19 cellular contexts compared by ENCODE assay signal in genomic region chr18:70221911-70222278, GRCh38. TPM values are rescaled to one million over a fixed set of nuclear protein-coding genes. Genes with fewer than 3 reads are reported as not detected.
DNase-seq lines count a peak whose midpoint lies in the region; ATAC-seq and TF ChIP-seq lines count a peak whose summit lies in the region.
"Had no signal": no experiment of that assay in that cellular context is flagged by ENCODE, and none has a peak within 500 bp of the region (broad histone marks: within the 10 kb centered on the region; RNA-seq: fewer than 3 reads in every experiment).

No MANE protein-coding gene starts in this region.

- no peak overlapping the region for H3K4me3 ChIP-seq in neural progenitor cell
- H3K4me3 ChIP-seq in spleen = no peak overlapping the region
- H3K4me3 ChIP-seq in uterus = no peak overlapping the region
- H3K4me3 ChIP-seq: GM12878 had no signal

- TF ChIP-seq CTCF in neural progenitor cell (IDR thresholded peaks at IDR 0.05) = no peak
- no peak for TF ChIP-seq CTCF in spleen (IDR thresholded peaks at IDR 0.05 in 8 of 11, conservative IDR thresholded peaks at IDR 0.05 in 3 of 11)
- no peak for TF ChIP-seq CTCF in uterus (IDR thresholded peaks at IDR 0.05)

- H3K9ac ChIP-seq in neural progenitor cell = no peak overlapping the region
- H3K9ac ChIP-seq: KMS-11 had no signal

- 79 to 88% (median 86%) methylated on average over 6 of the region's 6 CpGs for WGBS in spleen, 5 donors

- H3K36me3 ChIP-seq in neural progenitor cell (no peaks in the 10 kb centered on the region), spleen (no peaks in the 10 kb centered on the region), uterus (no peaks in the 10 kb centered on the region)

- peaks cover 4% of the 10 kb centered on the region for H3K27me3 Mint-ChIP-seq in neural progenitor cell (ENCODE audit: insufficient read depth, low read depth)

- H3K36me3 Mint-ChIP-seq in neural progenitor cell = no peaks in the 10 kb centered on the region

- no peaks in the 10 kb centered on the region for H4K20me1 ChIP-seq in neural progenitor cell (ENCODE audit: low read depth)

- no peak for TF ChIP-seq POLR2A in spleen (IDR thresholded peaks at IDR 0.05)
- no peak for TF ChIP-seq POLR2A in uterus (IDR thresholded peaks at IDR 0.05)

- H3K4me2 ChIP-seq in neural progenitor cell = peak overlapping the region; percentile 60
- H3K4me2 ChIP-seq: KMS-11 had no signal

- H3K27me3 ChIP-seq in neural progenitor cell (no peaks in the 10 kb centered on the region), spleen (replicated peaks in 1 of 7) (peaks cover 0 to 22% (median 0%) of the 10 kb centered on the region in 7 donors), uterus (no peaks in the 10 kb centered on the region)

- no peak overlapping the region for H3K4me3 Mint-ChIP-seq in neural progenitor cell
- H3K4me3 Mint-ChIP-seq: CD4-positive, alpha-beta T cell; HFFc6 had no signal

- H3K4me1 ChIP-seq in neural progenitor cell = peaks cover 14% of the 10 kb centered on the region
- no peaks in the 10 kb centered on the region for H3K4me1 ChIP-seq in spleen
- no peaks in the 10 kb centered on the region for H3K4me1 ChIP-seq in uterus
- H3K4me1 ChIP-seq: Caco-2 had no signal

- H3K9me3 ChIP-seq in neural progenitor cell (ENCODE audit: low read depth) (no peaks in the 10 kb centered on the region), spleen (peaks cover 0 to 8% (median 5%) of the 10 kb centered on the region in 8 donors), uterus (peaks cover 0 to under 1% of the 10 kb centered on the region in 2 donors)
- H3K9me3 ChIP-seq: Caco-2 had no signal

- DNase-seq in NCI-H2196 (lab: John Stamatoyannopoulos, UW; ENCODE audit: unreplicated experiment) (peak; percentile 63), NCI-H2196 treated with DMSO at 0.1 percent for 48 hours (lab: John Stamatoyannopoulos, UW; ENCODE audit: unreplicated experiment) (no peak), neural progenitor cell (ENCODE audit: low spot score) (no peak), spleen (no peak), uterus (no peak)
- DNase-seq in stimulated activated CD4-positive, alpha-beta T cell treated with anti-CD3 and anti-CD28 coated beads, Interleukin-4, amount 100 ng/mL, for 1 hour = no peak
- DNase-seq: Caco-2; CD4-positive, alpha-beta T cell; DMS153; HFFc6; MV-4-11; NCI-H187; NCI-H2171 treated with DMSO at 0.1 percent for 48 hours; NCI-H748 treated with DMSO at 0.1 percent for 48 hours; PC-3 had no signal

- H3K4me1 Mint-ChIP-seq in neural progenitor cell = peaks cover 14% of the 10 kb centered on the region

- no peak for ATAC-seq in SK-N-SH treated with all-trans-retinoic acid at 6 μM for 48 hours
- ATAC-seq: GM12878, PC-3 had no signal

- intact Hi-C loops in spleen (cut with DNase I; ENCODE audit: low total_unique reads) (no loop called here), uterus (cut with DNase I; ENCODE audit: low total_unique reads) (loop anchor here (10.0 kb wide), 1 partner anchor 53 kb away; no protein-coding TSS in a partner anchor)

- H2AFZ ChIP-seq in neural progenitor cell (replicated peaks) = no peak overlapping the region

- peaks cover 4% of the 10 kb centered on the region for H3K9me3 Mint-ChIP-seq in neural progenitor cell

- H3K79me2 ChIP-seq in neural progenitor cell (ENCODE audit: low read depth) = no peaks in the 10 kb centered on the region

- H3K27ac Mint-ChIP-seq in neural progenitor cell = no peak overlapping the region
- H3K27ac Mint-ChIP-seq: CD4-positive, alpha-beta T cell; HFFc6 had no signal

- peak overlapping the region; percentile 74 for H3K27ac ChIP-seq in neural progenitor cell
- no peak overlapping the region for H3K27ac ChIP-seq in spleen
- no peak overlapping the region for H3K27ac ChIP-seq in uterus
- H3K27ac ChIP-seq: KMS-11, RWPE1 had no signal

- H3F3A ChIP-seq in neural progenitor cell (ENCODE audit: low read depth) = peaks cover 17% of the 10 kb centered on the region

TF ChIP-seq in SK-N-SH treated with all-trans-retinoic acid at 6 μM for 48 hours, 23 proteins besides CTCF, POLR2A, EP300 and RAD21:
- TF ChIP-seq, protein P1, sequence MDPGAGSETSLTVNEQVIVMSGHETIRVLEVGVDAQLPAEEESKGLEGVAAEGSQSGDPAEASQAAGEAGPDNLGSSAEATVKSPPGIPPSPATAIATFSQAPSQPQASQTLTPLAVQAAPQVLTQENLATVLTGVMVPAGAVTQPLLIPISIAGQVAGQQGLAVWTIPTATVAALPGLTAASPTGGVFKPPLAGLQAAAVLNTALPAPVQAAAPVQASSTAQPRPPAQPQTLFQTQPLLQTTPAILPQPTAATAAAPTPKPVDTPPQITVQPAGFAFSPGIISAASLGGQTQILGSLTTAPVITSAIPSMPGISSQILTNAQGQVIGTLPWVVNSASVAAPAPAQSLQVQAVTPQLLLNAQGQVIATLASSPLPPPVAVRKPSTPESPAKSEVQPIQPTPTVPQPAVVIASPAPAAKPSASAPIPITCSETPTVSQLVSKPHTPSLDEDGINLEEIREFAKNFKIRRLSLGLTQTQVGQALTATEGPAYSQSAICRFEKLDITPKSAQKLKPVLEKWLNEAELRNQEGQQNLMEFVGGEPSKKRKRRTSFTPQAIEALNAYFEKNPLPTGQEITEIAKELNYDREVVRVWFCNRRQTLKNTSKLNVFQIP (CRISPR knock-in tag; IDR thresholded peaks at IDR 0.05; ENCODE audit: borderline replicate concordance, low read depth) = no peak
- TF ChIP-seq ESRRG (CRISPR knock-in tag; IDR thresholded peaks at IDR 0.05) (no peak), ZFP30 (CRISPR knock-in tag; IDR thresholded peaks at IDR 0.05) (no peak), TSHZ2 (CRISPR knock-in tag; IDR thresholded peaks at IDR 0.05) (peak; percentile 47; the same call in 1 of the 2 replicates), PPARA (CRISPR knock-in tag; IDR thresholded peaks at IDR 0.05; ENCODE audit: borderline replicate concordance) (no peak), GLIS3 (CRISPR knock-in tag; IDR thresholded peaks at IDR 0.05) (no peak), ISL1 (CRISPR knock-in tag; IDR thresholded peaks at IDR 0.05) (peak; percentile 84), TCF4 (CRISPR knock-in tag; IDR thresholded peaks at IDR 0.05; ENCODE audit: borderline replicate concordance) (peak; percentile 73), ZNF8 (CRISPR knock-in tag; IDR thresholded peaks at IDR 0.05) (no peak), SNAI2 (CRISPR knock-in tag; IDR thresholded peaks at IDR 0.05) (peak; percentile 41; the same call in 1 of the 2 replicates)
- TF ChIP-seq, protein P2, sequence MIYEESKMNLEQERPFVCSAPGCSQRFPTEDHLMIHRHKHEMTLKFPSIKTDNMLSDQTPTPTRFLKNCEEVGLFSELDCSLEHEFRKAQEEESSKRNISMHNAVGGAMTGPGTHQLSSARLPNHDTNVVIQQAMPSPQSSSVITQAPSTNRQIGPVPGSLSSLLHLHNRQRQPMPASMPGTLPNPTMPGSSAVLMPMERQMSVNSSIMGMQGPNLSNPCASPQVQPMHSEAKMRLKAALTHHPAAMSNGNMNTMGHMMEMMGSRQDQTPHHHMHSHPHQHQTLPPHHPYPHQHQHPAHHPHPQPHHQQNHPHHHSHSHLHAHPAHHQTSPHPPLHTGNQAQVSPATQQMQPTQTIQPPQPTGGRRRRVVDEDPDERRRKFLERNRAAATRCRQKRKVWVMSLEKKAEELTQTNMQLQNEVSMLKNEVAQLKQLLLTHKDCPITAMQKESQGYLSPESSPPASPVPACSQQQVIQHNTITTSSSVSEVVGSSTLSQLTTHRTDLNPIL (CRISPR knock-in tag; IDR thresholded peaks at IDR 0.05; ENCODE audit: low read depth) = 0 out of 2 replicates have a peak, but pooled peaks have one; percentile 43
- TF ChIP-seq, protein P3, sequence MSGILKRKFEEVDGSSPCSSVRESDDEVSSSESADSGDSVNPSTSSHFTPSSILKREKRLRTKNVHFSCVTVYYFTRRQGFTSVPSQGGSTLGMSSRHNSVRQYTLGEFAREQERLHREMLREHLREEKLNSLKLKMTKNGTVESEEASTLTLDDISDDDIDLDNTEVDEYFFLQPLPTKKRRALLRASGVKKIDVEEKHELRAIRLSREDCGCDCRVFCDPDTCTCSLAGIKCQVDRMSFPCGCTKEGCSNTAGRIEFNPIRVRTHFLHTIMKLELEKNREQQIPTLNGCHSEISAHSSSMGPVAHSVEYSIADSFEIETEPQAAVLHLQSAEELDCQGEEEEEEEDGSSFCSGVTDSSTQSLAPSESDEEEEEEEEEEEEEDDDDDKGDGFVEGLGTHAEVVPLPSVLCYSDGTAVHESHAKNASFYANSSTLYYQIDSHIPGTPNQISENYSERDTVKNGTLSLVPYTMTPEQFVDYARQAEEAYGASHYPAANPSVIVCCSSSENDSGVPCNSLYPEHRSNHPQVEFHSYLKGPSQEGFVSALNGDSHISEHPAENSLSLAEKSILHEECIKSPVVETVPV (CRISPR knock-in tag; IDR thresholded peaks at IDR 0.05) = peak; percentile 74; the same call in 1 of the 2 replicates

RNA-seq across cellular contexts. Expression of gene RTTN, which starts 16.4 kb away (rescaled TPM):
- total RNA-seq in neural progenitor cell (ENCODE audit: low replicate concordance) (44.4 and 52.4 TPM in 2 replicates), spleen (10 to 100 TPM; 14.6 to 32.3 (median 26.4) TPM), uterus (10 to 100 TPM; 10.8 to 58.1 (median 22.4) TPM)
- polyA plus RNA-seq in spleen = 1 to 10 TPM; 4.0 to 4.9 (median 4.2) TPM
